ENCODE assay signal across 28 cellular contexts in the genomic region with DNA sequence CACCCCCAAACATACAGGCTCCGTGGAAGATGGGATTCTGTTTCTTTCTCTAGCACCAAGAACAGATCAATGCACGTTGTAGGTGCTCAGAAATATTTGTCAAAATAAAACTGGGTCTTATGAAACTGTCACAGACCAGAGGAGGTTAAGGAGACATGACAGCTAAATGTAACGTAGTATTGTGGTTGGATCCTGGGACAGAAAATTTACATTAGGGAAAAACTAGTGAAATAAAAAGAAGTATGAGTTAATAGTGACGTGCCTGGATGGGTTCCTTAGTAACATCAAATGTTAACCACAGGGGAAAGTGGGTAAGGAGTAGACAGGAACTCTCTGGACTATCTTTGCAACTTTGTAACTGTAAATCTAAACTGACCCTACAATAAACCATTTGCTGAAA. TPM values are rescaled to one million over a fixed set of nuclear protein-coding genes. Genes with fewer than 3 reads are reported as not detected.
DNase-seq lines count a peak whose midpoint lies in the region; ATAC-seq and TF ChIP-seq lines count a peak whose summit lies in the region.
"Had no signal": no experiment of that assay in that cellular context is flagged by ENCODE, and none has a peak within 500 bp of the region (broad histone marks: within the 10 kb centered on the region; RNA-seq: fewer than 3 reads in every experiment).

No MANE protein-coding gene starts in this region.

- H3K4me3 ChIP-seq in CD8-positive, alpha-beta memory T cell (ENCODE audit: low read length), result no peak overlapping the region
- H3K4me3 ChIP-seq: A549, esophagus squamous epithelium, HAP-1, heart right ventricle, sigmoid colon, vagina had no signal

- no peak overlapping the region for H3K4me3 Mint-ChIP-seq in activated CD8-positive, alpha-beta T cell treated with anti-CD3 and anti-CD28 coated beads for 36 hours
- no peak overlapping the region for H3K4me3 Mint-ChIP-seq in activated CD8-positive, alpha-beta T cell treated with anti-CD3 and anti-CD28 coated beads, Interleukin-2, amount 10 ng/mL, durations not matched to agents 7 days and 5 days
- peak overlapping the region in 1 of 7 donors; percentile 1 for H3K4me3 Mint-ChIP-seq in CD8-positive, alpha-beta memory T cell
- no peak overlapping the region for H3K4me3 Mint-ChIP-seq in central memory CD8-positive, alpha-beta T cell
- H3K4me3 Mint-ChIP-seq: activated naive CD8-positive, alpha-beta T cell treated with anti-CD3 and anti-CD28 coated beads, Interleukin-2, amount 10 ng/mL, durations not matched to agents 7 days and 5 days; B cell; stimulated activated naive B cell treated with anti-CD40 and anti-IgM and Interleukin-4, amounts not matched to agents 10 μg/mL and 1 μg/mL and 100 μg/mL, for 72 hours; WTC11 had no signal

- peaks cover 36% of the 10 kb centered on the region for H3K4me1 ChIP-seq in CD8-positive, alpha-beta memory T cell (ENCODE audit: insufficient read depth, low read length)
- H3K4me1 ChIP-seq: esophagus squamous epithelium, HAP-1, sigmoid colon, vagina had no signal

- H3K9me3 ChIP-seq in CD8-positive, alpha-beta memory T cell (ENCODE audit: low read length), result no peaks in the 10 kb centered on the region
- H3K9me3 ChIP-seq: esophagus squamous epithelium, HAP-1, sigmoid colon, vagina had no signal

- H3K27me3 ChIP-seq in CD8-positive, alpha-beta memory T cell (ENCODE audit: insufficient read depth, low read length, poor library complexity, severe bottlenecking), result no peaks in the 10 kb centered on the region
- H3K27me3 ChIP-seq: sigmoid colon, vagina had no signal

- no peaks in the 10 kb centered on the region for H3K36me3 ChIP-seq in CD8-positive, alpha-beta memory T cell (ENCODE audit: insufficient read depth, low read length)
- H3K36me3 ChIP-seq: esophagus squamous epithelium, HAP-1, heart right ventricle, sigmoid colon, vagina had no signal

- peak overlapping the region; percentile 62 for H3K27ac Mint-ChIP-seq in activated CD8-positive, alpha-beta T cell treated with anti-CD3 and anti-CD28 coated beads for 36 hours
- H3K27ac Mint-ChIP-seq in activated CD8-positive, alpha-beta T cell treated with anti-CD3 and anti-CD28 coated beads, Interleukin-2, amount 10 ng/mL, durations not matched to agents 7 days and 5 days, result no peak overlapping the region
- H3K27ac Mint-ChIP-seq in CD8-positive, alpha-beta memory T cell, result peak overlapping the region in 7 of 8 donors; percentile 20 to 93 (median 52)
- H3K27ac Mint-ChIP-seq in central memory CD8-positive, alpha-beta T cell (ENCODE audit: low read depth), result peak overlapping the region; percentile 73
- H3K27ac Mint-ChIP-seq: activated naive CD8-positive, alpha-beta T cell treated with anti-CD3 and anti-CD28 coated beads, Interleukin-2, amount 10 ng/mL, durations not matched to agents 7 days and 5 days; B cell; progenitor cell of endocrine pancreas; stimulated activated naive B cell treated with anti-CD40 and anti-IgM and Interleukin-4, amounts not matched to agents 10 μg/mL and 1 μg/mL and 100 μg/mL, for 72 hours; WTC11 had no signal

- no peak overlapping the region for H3K27ac ChIP-seq in CD8-positive, alpha-beta memory T cell (ENCODE audit: low read depth, low read length)
- H3K27ac ChIP-seq: A549, esophagus squamous epithelium, heart right ventricle, sigmoid colon, vagina had no signal

- POLR2A ChIA-PET in activated CD8-positive, alpha-beta T cell treated with anti-CD3 and anti-CD28 coated beads for 36 hours (lab: Charles Lee), result interaction anchor here (1.2 to 8.8 kb wide), 2 partner anchors 14 to 16 kb away, joined by 10 to 57 read pairs; no protein-coding TSS in a partner anchor
- POLR2A ChIA-PET in activated CD8-positive, alpha-beta T cell treated with anti-CD3 and anti-CD28 coated beads, Interleukin-2, amount 10 ng/mL, durations not matched to agents 7 days and 5 days (lab: Charles Lee), result no interaction called here
- POLR2A ChIA-PET in CD8-positive, alpha-beta memory T cell (lab: Charles Lee), result no interaction called here

- no peaks in the 10 kb centered on the region for H3K27me3 Mint-ChIP-seq in activated CD8-positive, alpha-beta T cell treated with anti-CD3 and anti-CD28 coated beads for 36 hours
- H3K27me3 Mint-ChIP-seq in activated CD8-positive, alpha-beta T cell treated with anti-CD3 and anti-CD28 coated beads, Interleukin-2, amount 10 ng/mL, durations not matched to agents 7 days and 5 days (ENCODE audit: low read depth), result no peaks in the 10 kb centered on the region
- no peaks in the 10 kb centered on the region for H3K27me3 Mint-ChIP-seq in CD8-positive, alpha-beta memory T cell
- no peaks in the 10 kb centered on the region for H3K27me3 Mint-ChIP-seq in central memory CD8-positive, alpha-beta T cell
- H3K27me3 Mint-ChIP-seq: activated naive CD8-positive, alpha-beta T cell treated with anti-CD3 and anti-CD28 coated beads, Interleukin-2, amount 10 ng/mL, durations not matched to agents 7 days and 5 days; B cell; IgD-negative memory B cell had no signal

- no peak for DNase-seq in activated CD8-positive, alpha-beta T cell treated with anti-CD3 and anti-CD28 coated beads for 36 hours
- no peak for DNase-seq in activated CD8-positive, alpha-beta T cell treated with anti-CD3 and anti-CD28 coated beads, Interleukin-2, amount 10 ng/mL, durations not matched to agents 7 days and 5 days
- no peak for DNase-seq in CD8-positive, alpha-beta memory T cell
- no peak for DNase-seq in central memory CD8-positive, alpha-beta T cell (ENCODE audit: low spot score in 2 of 2)
- DNase-seq in stimulated activated naive CD8-positive, alpha-beta T cell treated with anti-CD3 and anti-CD28 coated beads, Interleukin-15, Interleukin-2, amounts not matched to agents 100 U/mL and 50 U/mL, for 24 hours, result no peak
- no peak for DNase-seq in SHP77 treated with DMSO at 0.1 percent for 48 hours (lab: John Stamatoyannopoulos, UW)
- DNase-seq in DMS53 treated with DMSO at 0.1 percent for 48 hours (lab: John Stamatoyannopoulos, UW; ENCODE audit: unreplicated experiment), result no peak
- DNase-seq: activated naive CD8-positive, alpha-beta T cell treated with anti-CD3 and anti-CD28 coated beads, Interleukin-2, amount 10 ng/mL, durations not matched to agents 7 days and 5 days; caudate nucleus; DMS79 treated with DMSO at 0.1 percent for 48 hours; esophagus squamous epithelium; foreskin melanocyte; heart right ventricle; NCI-H1105; NCI-H187 treated with DMSO at 0.1 percent for 48 hours; NCI-H526 treated with DMSO at 0.1 percent for 48 hours; SIG-M5; sigmoid colon; stimulated activated CD4-positive, alpha-beta T cell treated with anti-CD3 and anti-CD28 coated beads, Interleukin-4, amount 100 ng/mL, for 24 hours; stimulated activated naive B cell treated with anti-CD40 and anti-IgM and Interleukin-4, amounts not matched to agents 10 μg/mL and 1 μg/mL and 100 μg/mL, for 72 hours had no signal

- peaks cover 59% of the 10 kb centered on the region for H3K4me1 Mint-ChIP-seq in activated CD8-positive, alpha-beta T cell treated with anti-CD3 and anti-CD28 coated beads for 36 hours (ENCODE audit: low read depth)
- H3K4me1 Mint-ChIP-seq in activated CD8-positive, alpha-beta T cell treated with anti-CD3 and anti-CD28 coated beads, Interleukin-2, amount 10 ng/mL, durations not matched to agents 7 days and 5 days (ENCODE audit: low read depth), result peaks cover 25% of the 10 kb centered on the region
- peaks cover 47 to 76% (median 63%) of the 10 kb centered on the region in 3 donors for H3K4me1 Mint-ChIP-seq in CD8-positive, alpha-beta memory T cell
- H3K4me1 Mint-ChIP-seq in central memory CD8-positive, alpha-beta T cell, result peaks cover 41% of the 10 kb centered on the region

- ATAC-seq in activated CD8-positive, alpha-beta T cell treated with anti-CD3 and anti-CD28 coated beads for 36 hours, result no peak
- ATAC-seq in activated CD8-positive, alpha-beta T cell treated with anti-CD3 and anti-CD28 coated beads, Interleukin-2, amount 10 ng/mL, durations not matched to agents 7 days and 5 days, result no peak
- no peak for ATAC-seq in central memory CD8-positive, alpha-beta T cell (replicated peaks; ENCODE audit: extremely low read depth, poor library complexity, severe bottlenecking)
- peak; percentile 39 for ATAC-seq in stimulated activated naive CD8-positive, alpha-beta T cell treated with anti-CD3 and anti-CD28 coated beads, Interleukin-15, Interleukin-2, amounts not matched to agents 100 U/mL and 50 U/mL, for 24 hours
- ATAC-seq in HG03460 (IDR thresholded peaks at IDR 0.05; ENCODE audit: unreplicated experiment), result no peak
- ATAC-seq: heart right ventricle, WTC11 had no signal

- TF ChIP-seq CTCF in activated CD8-positive, alpha-beta T cell treated with anti-CD3 and anti-CD28 coated beads for 36 hours (IDR thresholded peaks at IDR 0.05), result no peak

- no peaks in the 10 kb centered on the region for H3K9me3 Mint-ChIP-seq in activated CD8-positive, alpha-beta T cell treated with anti-CD3 and anti-CD28 coated beads for 36 hours
- no peaks in the 10 kb centered on the region for H3K9me3 Mint-ChIP-seq in activated CD8-positive, alpha-beta T cell treated with anti-CD3 and anti-CD28 coated beads, Interleukin-2, amount 10 ng/mL, durations not matched to agents 7 days and 5 days (ENCODE audit: insufficient read depth)
- no peaks in the 10 kb centered on the region for H3K9me3 Mint-ChIP-seq in CD8-positive, alpha-beta memory T cell
- H3K9me3 Mint-ChIP-seq in central memory CD8-positive, alpha-beta T cell, result no peaks in the 10 kb centered on the region
- H3K9me3 Mint-ChIP-seq: IgD-negative memory B cell; stimulated activated naive B cell treated with anti-CD40 and anti-IgM and Interleukin-4, amounts not matched to agents 10 μg/mL and 1 μg/mL and 100 μg/mL, for 72 hours had no signal

- intact Hi-C loops in activated CD8-positive, alpha-beta T cell treated with anti-CD3 and anti-CD28 coated beads for 36 hours (cut with micrococcal nuclease), result no loop called here

- H3K36me3 Mint-ChIP-seq in activated CD8-positive, alpha-beta T cell treated with anti-CD3 and anti-CD28 coated beads for 36 hours (ENCODE audit: low read depth), result peaks cover 11% of the 10 kb centered on the region
- H3K36me3 Mint-ChIP-seq in activated CD8-positive, alpha-beta T cell treated with anti-CD3 and anti-CD28 coated beads, Interleukin-2, amount 10 ng/mL, durations not matched to agents 7 days and 5 days (ENCODE audit: low read depth), result peaks cover 8% of the 10 kb centered on the region
- peaks cover 0 to 21% (median 6%) of the 10 kb centered on the region in 3 donors for H3K36me3 Mint-ChIP-seq in CD8-positive, alpha-beta memory T cell
- H3K36me3 Mint-ChIP-seq in central memory CD8-positive, alpha-beta T cell (ENCODE audit: insufficient read depth), result peaks cover 3% of the 10 kb centered on the region
- H3K36me3 Mint-ChIP-seq: stimulated activated naive B cell treated with anti-CD40 and anti-IgM and Interleukin-4, amounts not matched to agents 10 μg/mL and 1 μg/mL and 100 μg/mL, for 72 hours; WTC11 had no signal

- CTCF ChIA-PET in activated CD8-positive, alpha-beta T cell treated with anti-CD3 and anti-CD28 coated beads for 36 hours (lab: Charles Lee), result no interaction called here
- CTCF ChIA-PET in activated CD8-positive, alpha-beta T cell treated with anti-CD3 and anti-CD28 coated beads, Interleukin-2, amount 10 ng/mL, durations not matched to agents 7 days and 5 days (lab: Charles Lee), result no interaction called here
- CTCF ChIA-PET in CD8-positive, alpha-beta memory T cell (lab: Charles Lee), result no interaction called here

RNA-seq across cellular contexts. Expression of a gene that starts 31.5 kb away (rescaled TPM):
- 10 to 100 TPM; 23.3 to 23.9 TPM for total RNA-seq in activated CD8-positive, alpha-beta T cell treated with anti-CD3 and anti-CD28 coated beads for 36 hours
- 10 to 100 TPM; 22.2 to 24.5 TPM for total RNA-seq in activated CD8-positive, alpha-beta T cell treated with anti-CD3 and anti-CD28 coated beads, Interleukin-2, amount 10 ng/mL, durations not matched to agents 7 days and 5 days
- total RNA-seq in CD8-positive, alpha-beta memory T cell, result 10 to 100 TPM; 15.8 to 19.8 TPM
- polyA plus RNA-seq in CD8-positive, alpha-beta memory T cell, result 15.4 TPM
